ENCODE assay signal across 9 cellular contexts in genomic region chr15:63050737-63051700, GRCh38. TPM values are rescaled to one million over a fixed set of nuclear protein-coding genes. Genes with fewer than 3 reads are reported as not detected.
A peak's percentile ranks its signal among the peaks of the same experiment; 100 is the strongest.
DNase-seq lines count a peak whose midpoint lies in the region; ATAC-seq and TF ChIP-seq lines count a peak whose summit lies in the region.
"Had no signal": no experiment of that assay in that cellular context is flagged by ENCODE, and none has a peak within 500 bp of the region (broad histone marks: within the 10 kb centered on the region; RNA-seq: fewer than 3 reads in every experiment).

No MANE protein-coding gene starts in this region.

- intact Hi-C loops in natural killer cell (cut with micrococcal nuclease) (no loop called here), left lung (cut with DNase I) (no loop called here)

- CTCF ChIA-PET in activated CD8-positive, alpha-beta memory T cell treated with anti-CD3 and anti-CD28 coated beads, Interleukin-2, amount 10 ng/mL, durations not matched to agents 7 days and 5 days (lab: Charles Lee): interaction anchor here (7.4 kb wide), 1 partner anchor 42 kb away, joined by 119 read pairs; no protein-coding TSS in a partner anchor

- H3K4me3 Mint-ChIP-seq in natural killer cell: peak overlapping the region; percentile 25
- no peak overlapping the region for H3K4me3 Mint-ChIP-seq in natural killer cell treated with Interleukin-12 subunit alpha and Interleukin-12 subunit beta and Interleukin-15 and Interleukin-18, amount 100 ng/mL, for 72 hours
- H3K4me3 Mint-ChIP-seq in activated CD8-positive, alpha-beta memory T cell treated with anti-CD3 and anti-CD28 coated beads, Interleukin-2, amount 10 ng/mL, durations not matched to agents 7 days and 5 days: no peak overlapping the region

- no peak overlapping the region for H2AFZ ChIP-seq in MM.1S (ENCODE audit: low read length)

- ATAC-seq in natural killer cell: no peak
- no peak for ATAC-seq in natural killer cell treated with Interleukin-12 subunit alpha and Interleukin-12 subunit beta and Interleukin-15 and Interleukin-18, amount 100 ng/mL, for 72 hours
- ATAC-seq in left lung: no peak
- no peak for ATAC-seq in activated CD8-positive, alpha-beta memory T cell treated with anti-CD3 and anti-CD28 coated beads, Interleukin-2, amount 10 ng/mL, durations not matched to agents 7 days and 5 days
- ATAC-seq in HG03196 (IDR thresholded peaks at IDR 0.05; ENCODE audit: unreplicated experiment): no peak

- no peaks in the 10 kb centered on the region for H3K9me2 ChIP-seq in MM.1S (replicated peaks; ENCODE audit: insufficient read depth, low read length)

- peaks cover 0 to 16% of the 10 kb centered on the region in 2 donors for H3K27me3 ChIP-seq in left lung
- peaks cover 16% of the 10 kb centered on the region for H3K27me3 ChIP-seq in MM.1S (replicated peaks; ENCODE audit: insufficient read depth, low read length)

- peaks cover 11 to 15% of the 10 kb centered on the region in 2 donors for H3K27me3 Mint-ChIP-seq in natural killer cell (ENCODE audit: low read depth in 2 of 2)
- peaks cover 10 to 16% of the 10 kb centered on the region in 2 donors for H3K27me3 Mint-ChIP-seq in natural killer cell treated with Interleukin-12 subunit alpha and Interleukin-12 subunit beta and Interleukin-15 and Interleukin-18, amount 100 ng/mL, for 72 hours
- H3K27me3 Mint-ChIP-seq in activated CD8-positive, alpha-beta memory T cell treated with anti-CD3 and anti-CD28 coated beads, Interleukin-2, amount 10 ng/mL, durations not matched to agents 7 days and 5 days: peaks cover 41% of the 10 kb centered on the region

- H3K9me3 ChIP-seq in left lung (no peaks in the 10 kb centered on the region), MM.1S (replicated peaks; ENCODE audit: insufficient read depth, low read length) (no peaks in the 10 kb centered on the region)

- no peaks in the 10 kb centered on the region for H4K20me1 ChIP-seq in MM.1S (ENCODE audit: insufficient read depth, low read length)

- H3K4me3 ChIP-seq in WI38 (ENCODE audit: low read depth, low read length) (0 out of 2 replicates have a peak overlapping the region, but pooled peaks have one; percentile 10), left lung (no peak overlapping the region), MM.1S (ENCODE audit: low read length) (no peak overlapping the region)

- no peaks in the 10 kb centered on the region for H3K36me3 ChIP-seq in left lung
- no peaks in the 10 kb centered on the region for H3K36me3 ChIP-seq in MM.1S (replicated peaks; ENCODE audit: insufficient read depth, low read length)

- no peaks in the 10 kb centered on the region for H3K36me3 Mint-ChIP-seq in natural killer cell
- H3K36me3 Mint-ChIP-seq in natural killer cell treated with Interleukin-12 subunit alpha and Interleukin-12 subunit beta and Interleukin-15 and Interleukin-18, amount 100 ng/mL, for 72 hours: no peaks in the 10 kb centered on the region
- no peaks in the 10 kb centered on the region for H3K36me3 Mint-ChIP-seq in activated CD8-positive, alpha-beta memory T cell treated with anti-CD3 and anti-CD28 coated beads, Interleukin-2, amount 10 ng/mL, durations not matched to agents 7 days and 5 days
- H3K36me3 Mint-ChIP-seq: CD4-positive, CD25-positive, alpha-beta regulatory T cell had no signal

- no peak overlapping the region for H3K4me2 ChIP-seq in MM.1S (ENCODE audit: low read depth, low read length)

- H3K79me2 ChIP-seq in MM.1S (ENCODE audit: low read length): no peaks in the 10 kb centered on the region

- no peak overlapping the region for H3K9ac ChIP-seq in MM.1S (ENCODE audit: low read length)

- DNase-seq in natural killer cell (no peak), left lung (no peak), NCI-H1694 (lab: John Stamatoyannopoulos, UW) (no peak), MM.1S (no peak)
- no peak for DNase-seq in natural killer cell treated with Interleukin-12 subunit alpha and Interleukin-12 subunit beta and Interleukin-15 and Interleukin-18, amount 100 ng/mL, for 72 hours (ENCODE audit: low spot score)
- no peak for DNase-seq in activated CD8-positive, alpha-beta memory T cell treated with anti-CD3 and anti-CD28 coated beads, Interleukin-2, amount 10 ng/mL, durations not matched to agents 7 days and 5 days
- DNase-seq: CD4-positive, CD25-positive, alpha-beta regulatory T cell had no signal

- H3K4me1 Mint-ChIP-seq in natural killer cell: peaks cover 40 to 42% of the 10 kb centered on the region in 2 donors
- peaks cover 22 to 31% of the 10 kb centered on the region in 2 donors for H3K4me1 Mint-ChIP-seq in natural killer cell treated with Interleukin-12 subunit alpha and Interleukin-12 subunit beta and Interleukin-15 and Interleukin-18, amount 100 ng/mL, for 72 hours (ENCODE audit: low read depth in 2 of 2)
- peaks cover 21% of the 10 kb centered on the region for H3K4me1 Mint-ChIP-seq in activated CD8-positive, alpha-beta memory T cell treated with anti-CD3 and anti-CD28 coated beads, Interleukin-2, amount 10 ng/mL, durations not matched to agents 7 days and 5 days

- H3K27ac Mint-ChIP-seq in natural killer cell: no peak overlapping the region
- no peak overlapping the region for H3K27ac Mint-ChIP-seq in natural killer cell treated with Interleukin-12 subunit alpha and Interleukin-12 subunit beta and Interleukin-15 and Interleukin-18, amount 100 ng/mL, for 72 hours
- no peak overlapping the region for H3K27ac Mint-ChIP-seq in activated CD8-positive, alpha-beta memory T cell treated with anti-CD3 and anti-CD28 coated beads, Interleukin-2, amount 10 ng/mL, durations not matched to agents 7 days and 5 days

- TF ChIP-seq CTCF in natural killer cell (IDR thresholded peaks at IDR 0.05) (no peak), WI38 (IDR thresholded peaks at IDR 0.05; ENCODE audit: low read depth, low read length) (no peak), left lung (IDR thresholded peaks at IDR 0.05) (no peak), MM.1S (IDR thresholded peaks at IDR 0.05; ENCODE audit: low read length) (no peak)

- H3K4me1 ChIP-seq in left lung (peaks cover 65 to 75% of the 10 kb centered on the region in 2 donors), MM.1S (ENCODE audit: low read length) (0 out of 2 replicates have a peak, but pooled peaks cover 9% of the 10 kb centered on the region)

- peaks cover 8% of the 10 kb centered on the region; the same call in 1 of the 2 replicates for H3F3A ChIP-seq in MM.1S (ENCODE audit: insufficient read depth, low read length)

- H3K9me3 Mint-ChIP-seq in natural killer cell: no peaks in the 10 kb centered on the region
- no peaks in the 10 kb centered on the region for H3K9me3 Mint-ChIP-seq in natural killer cell treated with Interleukin-12 subunit alpha and Interleukin-12 subunit beta and Interleukin-15 and Interleukin-18, amount 100 ng/mL, for 72 hours
- H3K9me3 Mint-ChIP-seq in activated CD8-positive, alpha-beta memory T cell treated with anti-CD3 and anti-CD28 coated beads, Interleukin-2, amount 10 ng/mL, durations not matched to agents 7 days and 5 days (ENCODE audit: low read depth): no peaks in the 10 kb centered on the region
- H3K9me3 Mint-ChIP-seq: CD4-positive, CD25-positive, alpha-beta regulatory T cell had no signal

- H3K27ac ChIP-seq in left lung (peak overlapping the region; percentile 64 to 91), MM.1S (ENCODE audit: low read length) (no peak overlapping the region)

RNA-seq across cellular contexts. Expression of gene TPM1, which starts 8.5 kb away (rescaled TPM):
- total RNA-seq in natural killer cell: 10 to 100 TPM; 21.5 to 33.0 (median 25.6) TPM
- total RNA-seq in natural killer cell treated with Interleukin-12 subunit alpha and Interleukin-12 subunit beta and Interleukin-15 and Interleukin-18, amount 100 ng/mL, for 72 hours: 10 to 100 TPM in 1 of 2 donors, 1 to 10 TPM in 1; 7.0 to 12.1 TPM
- 100 to 1,000 TPM; 196 to 330 TPM for total RNA-seq in left lung
- 1 to 10 TPM; 4.1 to 5.5 TPM for total RNA-seq in activated CD8-positive, alpha-beta memory T cell treated with anti-CD3 and anti-CD28 coated beads, Interleukin-2, amount 10 ng/mL, durations not matched to agents 7 days and 5 days

Comparison
In these comparisons a context has a peak if more than half of its experiments do, and no peak if none do; other contexts are left out.
1. RNA of gene TPM1, which starts 8.5 kb away (total RNA-seq): 196 to 330 TPM in left lung; 21.5 to 33.0 TPM in natural killer cell, 7.0 to 12.1 TPM in natural killer cell treated with Interleukin-12 subunit alpha and Interleukin-12 subunit beta and Interleukin-15 and Interleukin-18, amount 100 ng/mL, for 72 hours and 4.1 to 5.5 TPM in activated CD8-positive, alpha-beta memory T cell treated with anti-CD3 and anti-CD28 coated beads, Interleukin-2, amount 10 ng/mL, durations not matched to agents 7 days and 5 days; every median in the first group is over 4 times any median in the second.